ENCODE assay signal across 8 cellular contexts in genomic region chr9:127311239-127311741, GRCh38. TPM values are rescaled to one million over a fixed set of nuclear protein-coding genes. Genes with fewer than 3 reads are reported as not detected.
A peak's percentile ranks its signal among the peaks of the same experiment; 100 is the strongest.
DNase-seq lines count a peak whose midpoint lies in the region; ATAC-seq, FAIRE-seq and TF ChIP-seq lines count a peak whose summit lies in the region.

No MANE protein-coding gene starts in this region.

- TF ChIP-seq EP300 in A549 (IDR thresholded peaks at IDR 0.05), result no peak

- no peak overlapping the region for H3K4me3 ChIP-seq in A549
- H3K4me3 ChIP-seq in SJCRH30, result no peak overlapping the region
- H3K4me3 ChIP-seq in endocrine pancreas (ENCODE audit: control insufficient read depth, insufficient read depth, low read length), result peak overlapping the region; percentile 22

- H3K27me3 Mint-ChIP-seq in naive thymus-derived CD8-positive, alpha-beta T cell, result peaks cover 7 to 57% (median 13%) of the 10 kb centered on the region in 5 donors

- H3K36me3 Mint-ChIP-seq in naive thymus-derived CD8-positive, alpha-beta T cell, result peaks cover 0 to 4% (median 2%) of the 10 kb centered on the region in 3 donors

- H3K4me1 Mint-ChIP-seq in naive thymus-derived CD8-positive, alpha-beta T cell, result no peaks in the 10 kb centered on the region

- TF ChIP-seq CTCF in A549 (IDR thresholded peaks at IDR 0.05), result peak; percentile 84

- DNase-seq in A549 (ENCODE audit: low read depth in 1 of 2, low spot score in 1 of 2) (peak; percentile 33 to 60), GM12891 (ENCODE audit: insufficient read length, low spot score) (no peak), SJCRH30 (peak; percentile 53 to 78), SW 1271 (lab: John Stamatoyannopoulos, UW) (no peak)
- peak in 7 of 10 donors; percentile 5 to 43 (median 19) for DNase-seq in naive thymus-derived CD8-positive, alpha-beta T cell
- DNase-seq in NK-92 treated with Interleukin-12 subunit alpha and Interleukin-12 subunit beta, amount 100 ng/mL, for 24 hours (lab: John Stamatoyannopoulos, UW), result no peak
- no peak for DNase-seq in effector CD4-positive, alpha-beta T cell

- CTCF ChIA-PET in A549 (lab: Yijun Ruan, JAX), result interaction anchor here (0.6 to 2.5 kb wide), 25 partner anchors 9 to 410 kb away, joined by 3 to 22 read pairs (median 4); partner anchors contain the start of gene SLC2A8

- TF ChIP-seq POLR2A in A549 (IDR thresholded peaks at IDR 0.05; ENCODE audit: low read length) (no peak), GM12891 (IDR thresholded peaks at IDR 0.05; ENCODE audit: low read depth, low read length) (no peak)

- peak; percentile 69 to 74 for TF ChIP-seq RAD21 in A549 (conservative IDR thresholded peaks at IDR 0.05 in 1 of 2, IDR thresholded peaks at IDR 0.05 in 1 of 2)

- no peak overlapping the region for H3K9ac ChIP-seq in endocrine pancreas (ENCODE audit: control insufficient read depth, insufficient read depth, low read length)

- H3K27ac ChIP-seq in A549 (peak overlapping the region; percentile 60 to 74), SJCRH30 (no peak overlapping the region)

- H3K4me1 ChIP-seq in A549 (peaks cover 47% of the 10 kb centered on the region), SJCRH30 (peaks cover 6% of the 10 kb centered on the region; the same call in 1 of the 2 replicates), endocrine pancreas (ENCODE audit: control insufficient read depth, insufficient read depth, low read length) (peaks cover 28% of the 10 kb centered on the region)

- no peak overlapping the region for H3K27ac Mint-ChIP-seq in naive thymus-derived CD8-positive, alpha-beta T cell

- H3K4me3 Mint-ChIP-seq in naive thymus-derived CD8-positive, alpha-beta T cell, result no peak overlapping the region

- no peaks in the 10 kb centered on the region for H3K27me3 ChIP-seq in SJCRH30
- no peaks in the 10 kb centered on the region for H3K27me3 ChIP-seq in endocrine pancreas (ENCODE audit: control insufficient read depth, insufficient read depth, low read length)

- H3K9me3 Mint-ChIP-seq in naive thymus-derived CD8-positive, alpha-beta T cell, result no peaks in the 10 kb centered on the region

- H3K4me2 ChIP-seq in A549, result peak overlapping the region; percentile 62

- POLR2A ChIA-PET in A549 (lab: Yijun Ruan, JAX), result interaction anchor here (1.0 kb wide), 1 partner anchor 86 kb away, joined by 3 read pairs; the partner anchor contains the start of gene SLC2A8
- POLR2A ChIA-PET in naive thymus-derived CD8-positive, alpha-beta T cell (lab: Charles Lee), result interaction anchor here (0.7 kb wide), 1 partner anchor 85 kb away, joined by 3 read pairs; no protein-coding TSS in a partner anchor

- FAIRE-seq in A549 (lab: Jason Lieb, UNC) (no peak), GM12891 (lab: Jason Lieb, UNC) (peak; percentile 33)

- no peaks in the 10 kb centered on the region for H3K36me3 ChIP-seq in SJCRH30
- H3K36me3 ChIP-seq in endocrine pancreas (ENCODE audit: control insufficient read depth, insufficient read depth, low read length), result no peaks in the 10 kb centered on the region

- WGBS in A549 (ENCODE audit: missing lambda C conversion rate), result 4% methylated on average over 5 of the region's 5 CpGs

- H3K9me3 ChIP-seq in A549, result no peaks in the 10 kb centered on the region
- no peaks in the 10 kb centered on the region for H3K9me3 ChIP-seq in SJCRH30 (replicated peaks)
- no peaks in the 10 kb centered on the region for H3K9me3 ChIP-seq in endocrine pancreas (ENCODE audit: control insufficient read depth, low read length)

- ATAC-seq in A549, result peak; percentile 88 to 89; a peak in 4 of 6 replicates
- peak in 1 of 2 donors; percentile 32 for ATAC-seq in naive thymus-derived CD8-positive, alpha-beta T cell

TF ChIP-seq in A549, 52 proteins besides CTCF, POLR2A, EP300 and RAD21:
- TF ChIP-seq FOSL2 (IDR thresholded peaks at IDR 0.05), result no peak
- peak; percentile 70 for TF ChIP-seq FOSL2 (CRISPR knock-in tag; IDR thresholded peaks at IDR 0.05)
- TF ChIP-seq MAX (IDR thresholded peaks at IDR 0.05), result peak; percentile 28; the same call in 1 of the 2 replicates
- TF ChIP-seq ZFP36 (IDR thresholded peaks at IDR 0.05; ENCODE audit: borderline replicate concordance, partially characterized antibody), result no peak
- TF ChIP-seq SMC3 (IDR thresholded peaks at IDR 0.05), result peak; percentile 66
- TF ChIP-seq JUNB (IDR thresholded peaks at IDR 0.05), result peak; percentile 50; the same call in 1 of the 2 replicates
- peak; percentile 45 to 86; a peak in 3 of 4 replicates for TF ChIP-seq CEBPB (IDR thresholded peaks at IDR 0.05)

TF ChIP-seq in GM12891, 5 proteins besides CTCF, POLR2A, EP300 and RAD21:
- TF ChIP-seq POU2F2 (IDR thresholded peaks at IDR 0.05; ENCODE audit: low read depth, low read length) (no peak), POLR2AphosphoS5 (IDR thresholded peaks at IDR 0.05; ENCODE audit: low read depth, low read length) (no peak), PAX5 (IDR thresholded peaks at IDR 0.05; ENCODE audit: insufficient read depth, low read length, severe bottlenecking) (no peak), SPI1 (IDR thresholded peaks at IDR 0.05; ENCODE audit: low read depth, low read length) (no peak), TAF1 (IDR thresholded peaks at IDR 0.05; ENCODE audit: low read depth, low read length) (no peak)

RNA-seq across cellular contexts. Expression of gene GARNL3, which starts 46.7 kb away (rescaled TPM):
- polyA plus RNA-seq in A549 (2011; rRNA removed) (5.1 and 6.0 TPM in 2 replicates), A549 (2017; fragmentation: RNase III; extraction: RNeasy Plus Mini Kit Qiagen cat#74134 plus additional on column Dnase treatment) (2.9 to 3.4 TPM (median 3.0 TPM) in 3 replicates)
- 2.8 and 2.9 TPM in 2 replicates for polyA plus RNA-seq in A549 (2012; cell fraction: cytosol; rRNA removed)
- polyA plus RNA-seq in A549 (2012; cell fraction: nucleus; rRNA removed), result 6.5 and 12.9 TPM in 2 replicates
- polyA minus RNA-seq in A549 (2011; rRNA and poly(A)+ RNA removed), result 9.4 and 9.9 TPM in 2 replicates
- 2.9 TPM for polyA plus RNA-seq in GM12891 (2012; ENCODE audit: low read depth, missing spikeins)
- total RNA-seq in SJCRH30 (2014; rRNA removed; shearing (Covaris generic)), result 3.3 and 4.6 TPM in 2 replicates
- 1 to 10 TPM; 1.9 to 2.0 TPM for total RNA-seq in naive thymus-derived CD8-positive, alpha-beta T cell
- polyA plus RNA-seq in naive thymus-derived CD8-positive, alpha-beta T cell, result under 1 TPM in 1 of 3 donors, not detected in 2; 0.43 TPM

Comparison
In these comparisons a context has a peak if more than half of its experiments do, and no peak if none do; other contexts are left out.
1. DNase-seq: peak in A549 (2 of 2), SJCRH30 (2 of 2) and naive thymus-derived CD8-positive, alpha-beta T cell (7 of 10); none in GM12891 (single experiment), SW 1271 (0 of 2), NK-92 treated with Interleukin-12 subunit alpha and Interleukin-12 subunit beta, amount 100 ng/mL, for 24 hours (single experiment) and effector CD4-positive, alpha-beta T cell (single experiment).